1 cellular context compared by ENCODE assay signal in genomic region chr1:206912445-206913095, GRCh38.
A peak's percentile ranks its signal among the peaks of the same experiment; 100 is the strongest.
TF ChIP-seq lines count a peak whose summit lies in the region.

No MANE protein-coding gene starts in this region.

TF ChIP-seq in HEK293, 187 proteins besides CTCF, POLR2A, EP300 and RAD21 (continued from another document):
- TF ChIP-seq RBAK (tag by site-specific recombination; IDR thresholded peaks at IDR 0.05) (no peak), ZBTB26 (tag by site-specific recombination; optimal IDR thresholded peaks at IDR 0.05) (no peak), ZEB2 (tag by site-specific recombination; IDR thresholded peaks at IDR 0.05) (peak; percentile 28; the same call in 1 of the 2 replicates), ZNF558 (tag by site-specific recombination; IDR thresholded peaks at IDR 0.05) (peak; percentile 98), ZNF585B (tag by site-specific recombination; IDR thresholded peaks at IDR 0.05) (no peak), ZNF704 (tag by site-specific recombination; IDR thresholded peaks at IDR 0.05) (no peak), BCL6B (tag by site-specific recombination; IDR thresholded peaks at IDR 0.05) (no peak), GLI2 (tag by site-specific recombination; IDR thresholded peaks at IDR 0.05; ENCODE audit: borderline replicate concordance, low read depth) (no peak), IKZF3 (tag by site-specific recombination; IDR thresholded peaks at IDR 0.05) (no peak), ZNF600 (tag by site-specific recombination; IDR thresholded peaks at IDR 0.05) (peak; percentile 60), ZNF654 (tag by site-specific recombination; IDR thresholded peaks at IDR 0.05; ENCODE audit: low read depth) (peak; percentile 83), ZNF692 (tag by site-specific recombination; IDR thresholded peaks at IDR 0.05) (0 out of 2 replicates have a peak, but pooled peaks have one; percentile 46), ZNF776 (tag by site-specific recombination; IDR thresholded peaks at IDR 0.05; ENCODE audit: borderline replicate concordance) (no peak), ZSCAN16 (tag by site-specific recombination; IDR thresholded peaks at IDR 0.05) (no peak), ZNF473 (tag by site-specific recombination; IDR thresholded peaks at IDR 0.05) (no peak), ZBTB8A (tag by site-specific recombination; IDR thresholded peaks at IDR 0.05) (no peak)
- TF ChIP-seq, protein P1, sequence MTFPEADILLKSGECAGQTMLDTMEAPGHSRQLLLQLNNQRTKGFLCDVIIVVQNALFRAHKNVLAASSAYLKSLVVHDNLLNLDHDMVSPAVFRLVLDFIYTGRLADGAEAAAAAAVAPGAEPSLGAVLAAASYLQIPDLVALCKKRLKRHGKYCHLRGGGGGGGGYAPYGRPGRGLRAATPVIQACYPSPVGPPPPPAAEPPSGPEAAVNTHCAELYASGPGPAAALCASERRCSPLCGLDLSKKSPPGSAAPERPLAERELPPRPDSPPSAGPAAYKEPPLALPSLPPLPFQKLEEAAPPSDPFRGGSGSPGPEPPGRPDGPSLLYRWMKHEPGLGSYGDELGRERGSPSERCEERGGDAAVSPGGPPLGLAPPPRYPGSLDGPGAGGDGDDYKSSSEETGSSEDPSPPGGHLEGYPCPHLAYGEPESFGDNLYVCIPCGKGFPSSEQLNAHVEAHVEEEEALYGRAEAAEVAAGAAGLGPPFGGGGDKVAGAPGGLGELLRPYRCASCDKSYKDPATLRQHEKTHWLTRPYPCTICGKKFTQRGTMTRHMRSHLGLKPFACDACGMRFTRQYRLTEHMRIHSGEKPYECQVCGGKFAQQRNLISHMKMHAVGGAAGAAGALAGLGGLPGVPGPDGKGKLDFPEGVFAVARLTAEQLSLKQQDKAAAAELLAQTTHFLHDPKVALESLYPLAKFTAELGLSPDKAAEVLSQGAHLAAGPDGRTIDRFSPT (tag by site-specific recombination; IDR thresholded peaks at IDR 0.05): no peak
- TF ChIP-seq, protein P2, sequence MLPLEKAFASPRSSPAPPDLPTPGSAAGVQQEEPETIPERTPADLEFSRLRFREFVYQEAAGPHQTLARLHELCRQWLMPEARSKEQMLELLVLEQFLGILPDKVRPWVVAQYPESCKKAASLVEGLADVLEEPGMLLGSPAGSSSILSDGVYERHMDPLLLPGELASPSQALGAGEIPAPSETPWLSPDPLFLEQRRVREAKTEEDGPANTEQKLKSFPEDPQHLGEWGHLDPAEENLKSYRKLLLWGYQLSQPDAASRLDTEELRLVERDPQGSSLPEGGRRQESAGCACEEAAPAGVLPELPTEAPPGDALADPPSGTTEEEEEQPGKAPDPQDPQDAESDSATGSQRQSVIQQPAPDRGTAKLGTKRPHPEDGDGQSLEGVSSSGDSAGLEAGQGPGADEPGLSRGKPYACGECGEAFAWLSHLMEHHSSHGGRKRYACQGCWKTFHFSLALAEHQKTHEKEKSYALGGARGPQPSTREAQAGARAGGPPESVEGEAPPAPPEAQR (tag by site-specific recombination; IDR thresholded peaks at IDR 0.05): no peak
TF ChIP-seq in HEK293: peak in this region for 11.
